In the genomic region with DNA sequence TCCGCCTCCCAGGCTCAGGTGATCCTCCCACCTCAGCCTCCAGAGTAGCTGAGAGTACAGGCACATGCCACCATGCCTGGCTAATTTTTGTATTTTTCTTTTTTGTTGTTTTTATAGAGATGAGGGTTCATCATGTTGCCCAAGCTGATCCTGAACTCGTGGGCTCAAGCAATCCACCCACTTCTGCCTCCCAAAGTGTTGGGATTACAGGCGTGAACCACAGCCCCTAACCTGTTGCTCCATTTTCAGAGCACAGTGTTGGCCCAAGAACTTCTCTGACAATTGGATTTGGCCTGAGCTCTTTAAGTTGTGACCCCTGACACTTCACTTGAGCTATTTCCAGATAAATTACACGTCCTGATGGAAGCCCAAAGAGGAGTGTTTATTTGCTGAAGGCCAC, we compare ENCODE assay signal across 22 cellular contexts.
"Had no signal": no experiment of that assay in that cellular context is flagged by ENCODE, and none has a peak within 500 bp of the region (broad histone marks: within the 10 kb centered on the region; RNA-seq: fewer than 3 reads in every experiment).

No MANE protein-coding gene starts in this region.

- H3K27ac Mint-ChIP-seq: activated CD8-positive, alpha-beta T cell treated with anti-CD3 and anti-CD28 coated beads for 36 hours; activated T-helper 2 cell treated with anti-CD3 and anti-CD28 coated beads, Interferon-gamma antibody, Interleukin-2, Interleukin-4, amounts not matched to agents 10 μg/mL and 5 μg/mL and 100 μg/mL, durations not matched to agents 14 hours and 24 hours and 36 hours; natural killer cell treated with Interleukin-12 subunit alpha and Interleukin-12 subunit beta and Interleukin-15 and Interleukin-18, amount 100 ng/mL, for 72 hours; stimulated activated memory B cell treated with anti-CD40 and anti-IgM and Interleukin-4, amounts not matched to agents 10 μg/mL and 1 μg/mL and 100 μg/mL, for 72 hours; T-helper 1 cell treated with Interleukin-12 subunit alpha and Interleukin-12 subunit beta and Interleukin-4 antibody, amounts not matched to agents 30 μg/mL and 1 μg/mL, for 36 hours had no signal

- H3K4me1 ChIP-seq: body of pancreas, pancreas had no signal

- H3K27ac ChIP-seq: adrenal gland, body of pancreas, gastroesophageal sphincter, hepatocyte, left ventricle myocardium inferior, pancreas, prostate gland, skin epidermis, thyroid gland, upper lobe of right lung, WERI-Rb-1 had no signal

- H3K27me3 ChIP-seq: adrenal gland, body of pancreas, gastroesophageal sphincter, pancreas, thyroid gland, upper lobe of right lung had no signal

- H3K4me2 ChIP-seq: hepatocyte had no signal

- H2AFZ ChIP-seq: hepatocyte had no signal

- H3K36me3 ChIP-seq: adrenal gland, gastroesophageal sphincter, left ventricle myocardium inferior, pancreas, prostate gland, thyroid gland, upper lobe of right lung, WERI-Rb-1 had no signal

- FAIRE-seq: colon, pancreas had no signal

- H3K4me3 ChIP-seq: adrenal gland, body of pancreas, gastroesophageal sphincter, hepatocyte, left ventricle myocardium inferior, lung, mucosa of descending colon, pancreas, prostate gland, skin epidermis, thyroid gland, upper lobe of right lung had no signal

- H3K9me3 ChIP-seq: adrenal gland, body of pancreas, gastroesophageal sphincter, left ventricle myocardium inferior, mucosa of descending colon, pancreas, prostate gland, thyroid gland, upper lobe of right lung had no signal

- H3K4me3 Mint-ChIP-seq: activated CD8-positive, alpha-beta T cell treated with anti-CD3 and anti-CD28 coated beads for 36 hours; activated naive CD8-positive, alpha-beta T cell treated with anti-CD3 and anti-CD28 coated beads for 36 hours; activated T-cell treated with anti-CD3 and anti-CD28 coated beads, Interleukin-2, amount 50 U/mL, for 4 hours; natural killer cell treated with Interleukin-12 subunit alpha and Interleukin-12 subunit beta and Interleukin-15 and Interleukin-18, amount 100 ng/mL, for 72 hours; stimulated activated memory B cell treated with anti-CD40 and anti-IgM and Interleukin-4, amounts not matched to agents 10 μg/mL and 1 μg/mL and 100 μg/mL, for 72 hours; stimulated activated naive CD8-positive, alpha-beta T cell treated with anti-CD3 and anti-CD28 coated beads, Interleukin-15, amount 100 ng/mL, for 72 hours; T-helper 1 cell treated with Interleukin-12 subunit alpha and Interleukin-12 subunit beta and Interleukin-4 antibody, amounts not matched to agents 30 μg/mL and 1 μg/mL, for 36 hours had no signal

- H3K79me2 ChIP-seq: hepatocyte had no signal

- H3K27me3 Mint-ChIP-seq: activated naive CD8-positive, alpha-beta T cell treated with anti-CD3 and anti-CD28 coated beads for 36 hours had no signal

- H3K36me3 Mint-ChIP-seq: activated naive CD8-positive, alpha-beta T cell treated with anti-CD3 and anti-CD28 coated beads for 36 hours; natural killer cell treated with Interleukin-12 subunit alpha and Interleukin-12 subunit beta and Interleukin-15 and Interleukin-18, amount 100 ng/mL, for 72 hours; stimulated activated memory B cell treated with anti-CD40 and anti-IgM and Interleukin-4, amounts not matched to agents 10 μg/mL and 1 μg/mL and 100 μg/mL, for 72 hours had no signal

- H3K9me3 Mint-ChIP-seq: activated CD8-positive, alpha-beta T cell treated with anti-CD3 and anti-CD28 coated beads for 36 hours; activated T-cell treated with anti-CD3 and anti-CD28 coated beads, Interleukin-2, amount 50 U/mL, for 4 hours; activated T-helper 2 cell treated with anti-CD3 and anti-CD28 coated beads, Interferon-gamma antibody, Interleukin-2, Interleukin-4, amounts not matched to agents 10 μg/mL and 5 μg/mL and 100 μg/mL, durations not matched to agents 14 hours and 24 hours and 36 hours; natural killer cell treated with Interleukin-12 subunit alpha and Interleukin-12 subunit beta and Interleukin-15 and Interleukin-18, amount 100 ng/mL, for 72 hours; stimulated activated memory B cell treated with anti-CD40 and anti-IgM and Interleukin-4, amounts not matched to agents 10 μg/mL and 1 μg/mL and 100 μg/mL, for 72 hours; stimulated activated naive CD8-positive, alpha-beta T cell treated with anti-CD3 and anti-CD28 coated beads, Interleukin-15, amount 100 ng/mL, for 72 hours; T-helper 1 cell treated with Interleukin-12 subunit alpha and Interleukin-12 subunit beta and Interleukin-4 antibody, amounts not matched to agents 30 μg/mL and 1 μg/mL, for 36 hours had no signal
